Comparison of ENCODE assay signal across 28 cellular contexts in the genomic region with DNA sequence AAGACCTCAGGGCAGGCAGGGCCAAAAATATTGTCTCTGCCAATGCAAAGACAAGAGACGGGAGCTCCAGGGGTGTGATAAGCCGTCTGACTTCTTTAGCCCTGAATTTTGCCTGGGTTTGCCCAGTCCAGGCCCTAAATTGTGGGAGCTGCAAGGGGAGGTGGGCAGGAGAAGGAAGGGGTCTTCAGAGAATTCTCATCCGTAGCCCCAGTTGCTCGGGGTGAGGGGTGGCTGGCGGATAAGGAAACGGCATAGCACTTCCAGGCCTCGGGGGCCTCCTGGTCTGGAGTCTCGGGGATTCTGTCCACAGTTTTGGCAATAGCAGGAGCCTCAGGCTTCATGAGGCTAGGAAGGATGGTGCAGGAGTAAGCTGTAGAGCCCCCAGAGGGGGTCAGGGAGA. TPM values are rescaled to one million over a fixed set of nuclear protein-coding genes. Genes with fewer than 3 reads are reported as not detected.
DNase-seq lines count a peak whose midpoint lies in the region; ATAC-seq and TF ChIP-seq lines count a peak whose summit lies in the region.
"Had no signal": no experiment of that assay in that cellular context is flagged by ENCODE, and none has a peak within 500 bp of the region (broad histone marks: within the 10 kb centered on the region; RNA-seq: fewer than 3 reads in every experiment).

No MANE protein-coding gene starts in this region.

- H3K27me3 ChIP-seq in effector memory CD4-positive, alpha-beta T cell (replicated peaks; ENCODE audit: control insufficient read depth, insufficient read depth, low read length, poor library complexity, severe bottlenecking), result no peaks in the 10 kb centered on the region
- no peaks in the 10 kb centered on the region for H3K27me3 ChIP-seq in thyroid gland
- H3K27me3 ChIP-seq: adrenal gland, BLaER1, dorsolateral prefrontal cortex, MG63 had no signal

- H3K9me3 ChIP-seq in effector memory CD4-positive, alpha-beta T cell (ENCODE audit: control insufficient read depth, low read length), result no peaks in the 10 kb centered on the region
- no peaks in the 10 kb centered on the region for H3K9me3 ChIP-seq in thyroid gland
- H3K9me3 ChIP-seq: adrenal gland, BLaER1, MG63 had no signal

- H3K4me1 ChIP-seq in effector memory CD4-positive, alpha-beta T cell (ENCODE audit: control insufficient read depth, insufficient read depth, low read length, poor library complexity, severe bottlenecking), result peaks cover 83% of the 10 kb centered on the region
- H3K4me1 ChIP-seq in thyroid gland, result no peaks in the 10 kb centered on the region
- H3K4me1 ChIP-seq: adrenal gland had no signal

- 83% methylated on average over 8 of the region's 8 CpGs for WGBS in thyroid gland, 2 donors

- DNase-seq in activated effector memory CD4-positive, alpha-beta T cell treated with anti-CD3 and anti-CD28 coated beads, Interleukin-2, amount 50 U/mL, for 16 hours, result peak; percentile 30
- no peak for DNase-seq in activated effector memory CD4-positive, alpha-beta T cell treated with Interleukin-2 at 50 U/mL for 16 hours
- peak; percentile 3 for DNase-seq in activated CD8-positive, alpha-beta T cell treated with anti-CD3 and anti-CD28 coated beads for 36 hours
- no peak for DNase-seq in effector memory CD4-positive, alpha-beta T cell
- DNase-seq in stimulated activated effector memory CD8-positive, alpha-beta T cell treated with anti-CD3 and anti-CD28 coated beads, Interleukin-12 subunit alpha, Interleukin-12 subunit beta, amount 100 ng/mL, for 72 hours (ENCODE audit: low spot score in 2 of 2), result no peak
- no peak for DNase-seq in endothelial cell (ENCODE audit: low spot score)
- DNase-seq in thyroid gland, result no peak
- DNase-seq: activated CD4-positive, alpha-beta T cell treated with anti-CD3 and anti-CD28 coated beads, Interleukin-2, amount 50 U/mL, for 4 hours; adrenal gland; Calu3; DMS79 treated with DMSO at 0.1 percent for 48 hours; dorsolateral prefrontal cortex; hypothalamus; KG1; mesenchymal stem cell; MG63; NCI-H2029; NCI-H526; NK-92 treated with Interleukin-12 subunit alpha and Interleukin-12 subunit beta, amount 100 ng/mL, for 24 hours; PC-9; Right ventricle myocardium superior; small intestine had no signal

- H3K4me1 Mint-ChIP-seq in activated CD8-positive, alpha-beta T cell treated with anti-CD3 and anti-CD28 coated beads for 36 hours (ENCODE audit: low read depth), result peaks cover 90% of the 10 kb centered on the region
- peaks cover 76% of the 10 kb centered on the region for H3K4me1 Mint-ChIP-seq in stimulated activated effector memory CD8-positive, alpha-beta T cell treated with anti-CD3 and anti-CD28 coated beads, Interleukin-12 subunit alpha, Interleukin-12 subunit beta, amount 100 ng/mL, for 72 hours
- H3K4me1 Mint-ChIP-seq in endothelial cell (ENCODE audit: unreplicated experiment), result no peaks in the 10 kb centered on the region

- POLR2A ChIA-PET in activated CD8-positive, alpha-beta T cell treated with anti-CD3 and anti-CD28 coated beads for 36 hours (lab: Charles Lee), result interaction anchor here (0.6 to 4.2 kb wide), 8 partner anchors 17 to 137 kb away, joined by 3 to 27 read pairs (median 3); no protein-coding TSS in a partner anchor

- H3K36me3 Mint-ChIP-seq in activated CD8-positive, alpha-beta T cell treated with anti-CD3 and anti-CD28 coated beads for 36 hours (ENCODE audit: low read depth), result peaks cover 82% of the 10 kb centered on the region
- H3K36me3 Mint-ChIP-seq in stimulated activated effector memory CD8-positive, alpha-beta T cell treated with anti-CD3 and anti-CD28 coated beads, Interleukin-12 subunit alpha, Interleukin-12 subunit beta, amount 100 ng/mL, for 72 hours, result peaks cover 81% of the 10 kb centered on the region
- no peaks in the 10 kb centered on the region for H3K36me3 Mint-ChIP-seq in endothelial cell (ENCODE audit: low read depth, unreplicated experiment)
- H3K36me3 Mint-ChIP-seq: brain, type B pancreatic cell had no signal

- H3K27ac Mint-ChIP-seq in activated CD8-positive, alpha-beta T cell treated with anti-CD3 and anti-CD28 coated beads for 36 hours, result peak overlapping the region; percentile 85
- H3K27ac Mint-ChIP-seq in stimulated activated effector memory CD8-positive, alpha-beta T cell treated with anti-CD3 and anti-CD28 coated beads, Interleukin-12 subunit alpha, Interleukin-12 subunit beta, amount 100 ng/mL, for 72 hours, result peak overlapping the region; percentile 95
- no peak overlapping the region for H3K27ac Mint-ChIP-seq in endothelial cell (ENCODE audit: unreplicated experiment)
- H3K27ac Mint-ChIP-seq: type B pancreatic cell had no signal

- H3K9me3 Mint-ChIP-seq in activated CD8-positive, alpha-beta T cell treated with anti-CD3 and anti-CD28 coated beads for 36 hours, result no peaks in the 10 kb centered on the region
- H3K9me3 Mint-ChIP-seq in stimulated activated effector memory CD8-positive, alpha-beta T cell treated with anti-CD3 and anti-CD28 coated beads, Interleukin-12 subunit alpha, Interleukin-12 subunit beta, amount 100 ng/mL, for 72 hours, result no peaks in the 10 kb centered on the region
- H3K9me3 Mint-ChIP-seq in endothelial cell (ENCODE audit: unreplicated experiment), result no peaks in the 10 kb centered on the region
- H3K9me3 Mint-ChIP-seq: brain, type B pancreatic cell had no signal

- intact Hi-C loops in activated CD8-positive, alpha-beta T cell treated with anti-CD3 and anti-CD28 coated beads for 36 hours (cut with micrococcal nuclease), result loop anchor here (5.0 kb wide), 3 partner anchors 42 to 122 kb away; no protein-coding TSS in a partner anchor
- intact Hi-C loops in thyroid gland (cut with DNase I), result no loop called here

- H3K4me3 ChIP-seq in effector memory CD4-positive, alpha-beta T cell (ENCODE audit: insufficient read depth, low read depth, low read length, poor library complexity, severe bottlenecking), result no peak overlapping the region
- no peak overlapping the region for H3K4me3 ChIP-seq in thyroid gland (replicated peaks in 1 of 3)
- H3K4me3 ChIP-seq: adrenal gland, BLaER1, dorsolateral prefrontal cortex, MG63, PC-9 had no signal

- H3K4me3 Mint-ChIP-seq in activated CD8-positive, alpha-beta T cell treated with anti-CD3 and anti-CD28 coated beads for 36 hours, result peak overlapping the region; percentile 3
- H3K4me3 Mint-ChIP-seq in stimulated activated effector memory CD8-positive, alpha-beta T cell treated with anti-CD3 and anti-CD28 coated beads, Interleukin-12 subunit alpha, Interleukin-12 subunit beta, amount 100 ng/mL, for 72 hours, result peak overlapping the region; percentile 76
- H3K4me3 Mint-ChIP-seq in endothelial cell (ENCODE audit: unreplicated experiment), result no peak overlapping the region
- H3K4me3 Mint-ChIP-seq: brain, type B pancreatic cell had no signal

- H3K27ac ChIP-seq in effector memory CD4-positive, alpha-beta T cell (ENCODE audit: insufficient read depth, low read length, poor library complexity, severe bottlenecking), result peak overlapping the region; percentile 68
- H3K27ac ChIP-seq in thyroid gland, result no peak overlapping the region
- H3K27ac ChIP-seq: adrenal gland, BLaER1, dorsolateral prefrontal cortex, PC-9 had no signal

- TF ChIP-seq POLR2A in thyroid gland (IDR thresholded peaks at IDR 0.05), result no peak

- no peaks in the 10 kb centered on the region for H3K27me3 Mint-ChIP-seq in activated CD8-positive, alpha-beta T cell treated with anti-CD3 and anti-CD28 coated beads for 36 hours
- peaks cover 9% of the 10 kb centered on the region for H3K27me3 Mint-ChIP-seq in endothelial cell (ENCODE audit: unreplicated experiment)
- H3K27me3 Mint-ChIP-seq: type B pancreatic cell had no signal

- peaks cover 32% of the 10 kb centered on the region for H3K36me3 ChIP-seq in effector memory CD4-positive, alpha-beta T cell (ENCODE audit: control insufficient read depth, insufficient read depth, low read length)
- no peaks in the 10 kb centered on the region for H3K36me3 ChIP-seq in thyroid gland
- H3K36me3 ChIP-seq: adrenal gland, BLaER1, MG63 had no signal

- TF ChIP-seq CTCF in activated CD8-positive, alpha-beta T cell treated with anti-CD3 and anti-CD28 coated beads for 36 hours (IDR thresholded peaks at IDR 0.05), result no peak
- TF ChIP-seq CTCF in endothelial cell (IDR thresholded peaks at IDR 0.05; ENCODE audit: unreplicated experiment) (no peak), thyroid gland (IDR thresholded peaks at IDR 0.05) (no peak)

- ATAC-seq in activated CD8-positive, alpha-beta T cell treated with anti-CD3 and anti-CD28 coated beads for 36 hours, result no peak
- ATAC-seq in stimulated activated effector memory CD8-positive, alpha-beta T cell treated with anti-CD3 and anti-CD28 coated beads, Interleukin-12 subunit alpha, Interleukin-12 subunit beta, amount 100 ng/mL, for 72 hours, result no peak
- ATAC-seq: left lobe of liver had no signal

- CTCF ChIA-PET in activated CD8-positive, alpha-beta T cell treated with anti-CD3 and anti-CD28 coated beads for 36 hours (lab: Charles Lee), result interaction anchor here (0.9 to 3.8 kb wide), 4 partner anchors 10 to 31 kb away, joined by 3 to 16 read pairs (median 4); no protein-coding TSS in a partner anchor

RNA-seq across cellular contexts. Expression of gene CD5, which starts 7.4 kb away (rescaled TPM):
- 100 to 1,000 TPM; 214 to 215 TPM for total RNA-seq in activated CD8-positive, alpha-beta T cell treated with anti-CD3 and anti-CD28 coated beads for 36 hours
- not detected for total RNA-seq in endothelial cell (ENCODE audit: unreplicated experiment)
- under 1 TPM in 3 of 4 donors, not detected in 1; 0.56 to 0.83 (median 0.81) TPM for total RNA-seq in thyroid gland
- total RNA-seq: Calu3, cerebellum, PC-9, renal cortical epithelial cell, Right ventricle myocardium superior had no signal

RNA-seq across cellular contexts. Expression of gene VPS37C, which starts 51.6 kb away (rescaled TPM):
- 1 to 10 TPM; 6.6 to 7.2 TPM for total RNA-seq in activated CD8-positive, alpha-beta T cell treated with anti-CD3 and anti-CD28 coated beads for 36 hours
- total RNA-seq in endothelial cell (ENCODE audit: unreplicated experiment), result 23.9 TPM
- total RNA-seq in thyroid gland, result 10 to 100 TPM; 13.0 to 18.2 (median 15.9) TPM

Comparison
In these comparisons a context has a peak if more than half of its experiments do, and no peak if none do; other contexts are left out.
1. DNase-seq: peak in activated effector memory CD4-positive, alpha-beta T cell treated with anti-CD3 and anti-CD28 coated beads, Interleukin-2, amount 50 U/mL, for 16 hours (single experiment) and activated CD8-positive, alpha-beta T cell treated with anti-CD3 and anti-CD28 coated beads for 36 hours (single experiment); none in activated effector memory CD4-positive, alpha-beta T cell treated with Interleukin-2 at 50 U/mL for 16 hours (single experiment), effector memory CD4-positive, alpha-beta T cell (0 of 3), stimulated activated effector memory CD8-positive, alpha-beta T cell treated with anti-CD3 and anti-CD28 coated beads, Interleukin-12 subunit alpha, Interleukin-12 subunit beta, amount 100 ng/mL, for 72 hours (0 of 2), endothelial cell (single experiment) and thyroid gland (0 of 2).
2. RNA of gene CD5, which starts 7.4 kb away (total RNA-seq): 214 to 215 TPM in activated CD8-positive, alpha-beta T cell treated with anti-CD3 and anti-CD28 coated beads for 36 hours; 0.56 to 0.83 TPM in thyroid gland and not detected in endothelial cell (single experiment); every median in the first group is over 100 times any median in the second.